ENCODE assay signal across 1 cellular context in the genomic region with DNA sequence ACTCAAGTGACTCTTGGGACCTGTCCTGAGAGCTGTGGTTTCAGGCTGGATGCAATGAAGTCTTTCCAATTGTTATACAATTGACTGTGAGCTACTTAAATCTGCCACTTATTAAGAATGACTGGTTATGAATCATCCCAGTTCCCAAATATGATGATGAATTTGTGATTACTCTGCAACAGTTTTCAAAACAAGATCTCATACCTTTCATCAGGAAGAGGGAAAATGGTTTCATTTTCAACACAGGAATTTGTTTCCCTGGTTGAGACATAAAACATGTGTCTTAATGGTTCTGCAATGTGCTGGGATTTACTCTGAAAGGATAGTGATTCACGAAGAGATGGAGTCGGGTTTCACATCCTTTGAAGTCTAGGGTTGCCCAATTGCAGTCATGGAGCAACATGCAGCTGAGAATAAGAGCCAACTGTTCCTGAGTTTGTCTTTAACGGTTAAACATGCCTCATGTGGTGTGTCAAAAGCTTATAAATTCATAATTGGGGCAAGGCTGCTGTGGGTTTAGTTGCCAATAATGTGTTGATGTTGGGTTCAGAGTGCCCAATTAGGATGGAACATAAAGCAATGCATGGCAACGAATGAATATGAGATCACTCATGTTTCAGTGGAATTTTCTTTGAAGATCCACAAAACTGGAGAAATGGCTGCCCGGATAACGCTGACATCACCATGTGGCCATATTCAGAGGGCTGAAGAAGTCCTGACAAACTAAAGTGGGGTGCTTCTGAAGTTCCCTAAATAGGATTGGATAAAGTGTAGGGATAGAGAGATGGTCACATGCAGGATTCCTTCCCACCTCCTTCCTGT.
TF ChIP-seq lines count a peak whose summit lies in the region.

No MANE protein-coding gene starts in this region.

TF ChIP-seq in HEK293, 187 proteins besides CTCF, POLR2A, EP300 and RAD21 (continued from another document):
- TF ChIP-seq, protein P1, sequence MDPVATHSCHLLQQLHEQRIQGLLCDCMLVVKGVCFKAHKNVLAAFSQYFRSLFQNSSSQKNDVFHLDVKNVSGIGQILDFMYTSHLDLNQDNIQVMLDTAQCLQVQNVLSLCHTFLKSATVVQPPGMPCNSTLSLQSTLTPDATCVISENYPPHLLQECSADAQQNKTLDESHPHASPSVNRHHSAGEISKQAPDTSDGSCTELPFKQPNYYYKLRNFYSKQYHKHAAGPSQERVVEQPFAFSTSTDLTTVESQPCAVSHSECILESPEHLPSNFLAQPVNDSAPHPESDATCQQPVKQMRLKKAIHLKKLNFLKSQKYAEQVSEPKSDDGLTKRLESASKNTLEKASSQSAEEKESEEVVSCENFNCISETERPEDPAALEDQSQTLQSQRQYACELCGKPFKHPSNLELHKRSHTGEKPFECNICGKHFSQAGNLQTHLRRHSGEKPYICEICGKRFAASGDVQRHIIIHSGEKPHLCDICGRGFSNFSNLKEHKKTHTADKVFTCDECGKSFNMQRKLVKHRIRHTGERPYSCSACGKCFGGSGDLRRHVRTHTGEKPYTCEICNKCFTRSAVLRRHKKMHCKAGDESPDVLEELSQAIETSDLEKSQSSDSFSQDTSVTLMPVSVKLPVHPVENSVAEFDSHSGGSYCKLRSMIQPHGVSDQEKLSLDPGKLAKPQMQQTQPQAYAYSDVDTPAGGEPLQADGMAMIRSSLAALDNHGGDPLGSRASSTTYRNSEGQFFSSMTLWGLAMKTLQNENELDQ (tag by site-specific recombination; IDR thresholded peaks at IDR 0.05; ENCODE audit: low read depth): no peak
- TF ChIP-seq, protein P2, sequence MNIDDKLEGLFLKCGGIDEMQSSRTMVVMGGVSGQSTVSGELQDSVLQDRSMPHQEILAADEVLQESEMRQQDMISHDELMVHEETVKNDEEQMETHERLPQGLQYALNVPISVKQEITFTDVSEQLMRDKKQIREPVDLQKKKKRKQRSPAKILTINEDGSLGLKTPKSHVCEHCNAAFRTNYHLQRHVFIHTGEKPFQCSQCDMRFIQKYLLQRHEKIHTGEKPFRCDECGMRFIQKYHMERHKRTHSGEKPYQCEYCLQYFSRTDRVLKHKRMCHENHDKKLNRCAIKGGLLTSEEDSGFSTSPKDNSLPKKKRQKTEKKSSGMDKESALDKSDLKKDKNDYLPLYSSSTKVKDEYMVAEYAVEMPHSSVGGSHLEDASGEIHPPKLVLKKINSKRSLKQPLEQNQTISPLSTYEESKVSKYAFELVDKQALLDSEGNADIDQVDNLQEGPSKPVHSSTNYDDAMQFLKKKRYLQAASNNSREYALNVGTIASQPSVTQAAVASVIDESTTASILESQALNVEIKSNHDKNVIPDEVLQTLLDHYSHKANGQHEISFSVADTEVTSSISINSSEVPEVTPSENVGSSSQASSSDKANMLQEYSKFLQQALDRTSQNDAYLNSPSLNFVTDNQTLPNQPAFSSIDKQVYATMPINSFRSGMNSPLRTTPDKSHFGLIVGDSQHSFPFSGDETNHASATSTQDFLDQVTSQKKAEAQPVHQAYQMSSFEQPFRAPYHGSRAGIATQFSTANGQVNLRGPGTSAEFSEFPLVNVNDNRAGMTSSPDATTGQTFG (tag by site-specific recombination; IDR thresholded peaks at IDR 0.05; ENCODE audit: borderline replicate concordance): no peak
- TF ChIP-seq ZNF654 (tag by site-specific recombination; IDR thresholded peaks at IDR 0.05; ENCODE audit: low read depth) (no peak), ZNF837 (tag by site-specific recombination; IDR thresholded peaks at IDR 0.05) (no peak), ZNF629 (tag by site-specific recombination; IDR thresholded peaks at IDR 0.05) (peak; percentile 62), SP2 (tag by site-specific recombination; IDR thresholded peaks at IDR 0.05) (no peak), ZEB2 (tag by site-specific recombination; IDR thresholded peaks at IDR 0.05) (peak; percentile 68), OSR2 (tag by site-specific recombination; IDR thresholded peaks at IDR 0.05) (peak; percentile 27; the same call in 1 of the 2 replicates), ZNF2 (tag by site-specific recombination; IDR thresholded peaks at IDR 0.05) (0 out of 2 replicates have a peak, but pooled peaks have one; percentile 29), ZNF184 (tag by site-specific recombination; IDR thresholded peaks at IDR 0.05) (peak; percentile 66), ZFP37 (tag by site-specific recombination; IDR thresholded peaks at IDR 0.05) (0 out of 2 replicates have a peak, but pooled peaks have one; percentile 25), ZNF175 (tag by site-specific recombination; IDR thresholded peaks at IDR 0.05) (no peak), ZNF394 (tag by site-specific recombination; IDR thresholded peaks at IDR 0.05; ENCODE audit: borderline replicate concordance) (0 out of 2 replicates have a peak, but pooled peaks have one; percentile 31), SP3 (tag by site-specific recombination; IDR thresholded peaks at IDR 0.05) (no peak; the same call in 1 of the 2 replicates)
- TF ChIP-seq, protein P3, sequence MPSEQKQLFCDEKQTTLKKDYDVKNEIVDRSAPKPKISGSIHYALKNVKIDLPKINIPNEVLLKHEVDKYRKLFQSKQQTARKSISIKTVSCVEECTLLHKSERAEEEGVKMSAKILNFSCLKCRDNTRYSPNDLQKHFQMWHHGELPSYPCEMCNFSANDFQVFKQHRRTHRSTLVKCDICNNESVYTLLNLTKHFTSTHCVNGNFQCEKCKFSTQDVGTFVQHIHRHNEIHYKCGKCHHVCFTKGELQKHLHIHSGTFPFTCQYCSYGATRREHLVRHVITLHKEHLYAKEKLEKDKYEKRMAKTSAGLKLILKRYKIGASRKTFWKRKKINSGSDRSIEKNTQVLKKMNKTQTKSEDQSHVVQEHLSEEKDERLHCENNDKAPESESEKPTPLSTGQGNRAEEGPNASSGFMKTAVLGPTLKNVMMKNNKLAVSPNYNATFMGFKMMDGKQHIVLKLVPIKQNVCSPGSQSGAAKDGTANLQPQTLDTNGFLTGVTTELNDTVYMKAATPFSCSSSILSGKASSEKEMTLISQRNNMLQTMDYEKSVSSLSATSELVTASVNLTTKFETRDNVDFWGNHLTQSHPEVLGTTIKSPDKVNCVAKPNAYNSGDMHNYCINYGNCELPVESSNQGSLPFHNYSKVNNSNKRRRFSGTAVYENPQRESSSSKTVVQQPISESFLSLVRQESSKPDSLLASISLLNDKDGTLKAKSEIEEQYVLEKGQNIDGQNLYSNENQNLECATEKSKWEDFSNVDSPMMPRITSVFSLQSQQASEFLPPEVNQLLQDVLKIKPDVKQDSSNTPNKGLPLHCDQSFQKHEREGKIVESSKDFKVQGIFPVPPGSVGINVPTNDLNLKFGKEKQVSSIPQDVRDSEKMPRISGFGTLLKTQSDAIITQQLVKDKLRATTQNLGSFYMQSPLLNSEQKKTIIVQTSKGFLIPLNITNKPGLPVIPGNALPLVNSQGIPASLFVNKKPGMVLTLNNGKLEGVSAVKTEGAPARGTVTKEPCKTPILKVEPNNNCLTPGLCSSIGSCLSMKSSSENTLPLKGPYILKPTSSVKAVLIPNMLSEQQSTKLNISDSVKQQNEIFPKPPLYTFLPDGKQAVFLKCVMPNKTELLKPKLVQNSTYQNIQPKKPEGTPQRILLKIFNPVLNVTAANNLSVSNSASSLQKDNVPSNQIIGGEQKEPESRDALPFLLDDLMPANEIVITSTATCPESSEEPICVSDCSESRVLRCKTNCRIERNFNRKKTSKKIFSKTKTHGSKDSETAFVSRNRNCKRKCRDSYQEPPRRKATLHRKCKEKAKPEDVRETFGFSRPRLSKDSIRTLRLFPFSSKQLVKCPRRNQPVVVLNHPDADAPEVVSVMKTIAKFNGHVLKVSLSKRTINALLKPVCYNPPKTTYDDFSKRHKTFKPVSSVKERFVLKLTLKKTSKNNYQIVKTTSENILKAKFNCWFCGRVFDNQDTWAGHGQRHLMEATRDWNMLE (tag by site-specific recombination; conservative IDR thresholded peaks at IDR 0.05; ENCODE audit: low read depth): peak; percentile 29
- TF ChIP-seq, protein P4, sequence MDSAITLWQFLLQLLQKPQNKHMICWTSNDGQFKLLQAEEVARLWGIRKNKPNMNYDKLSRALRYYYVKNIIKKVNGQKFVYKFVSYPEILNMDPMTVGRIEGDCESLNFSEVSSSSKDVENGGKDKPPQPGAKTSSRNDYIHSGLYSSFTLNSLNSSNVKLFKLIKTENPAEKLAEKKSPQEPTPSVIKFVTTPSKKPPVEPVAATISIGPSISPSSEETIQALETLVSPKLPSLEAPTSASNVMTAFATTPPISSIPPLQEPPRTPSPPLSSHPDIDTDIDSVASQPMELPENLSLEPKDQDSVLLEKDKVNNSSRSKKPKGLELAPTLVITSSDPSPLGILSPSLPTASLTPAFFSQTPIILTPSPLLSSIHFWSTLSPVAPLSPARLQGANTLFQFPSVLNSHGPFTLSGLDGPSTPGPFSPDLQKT (IDR thresholded peaks at IDR 0.05; ENCODE audit: borderline replicate concordance, low read depth, low read length): no peak
- TF ChIP-seq, protein P5, sequence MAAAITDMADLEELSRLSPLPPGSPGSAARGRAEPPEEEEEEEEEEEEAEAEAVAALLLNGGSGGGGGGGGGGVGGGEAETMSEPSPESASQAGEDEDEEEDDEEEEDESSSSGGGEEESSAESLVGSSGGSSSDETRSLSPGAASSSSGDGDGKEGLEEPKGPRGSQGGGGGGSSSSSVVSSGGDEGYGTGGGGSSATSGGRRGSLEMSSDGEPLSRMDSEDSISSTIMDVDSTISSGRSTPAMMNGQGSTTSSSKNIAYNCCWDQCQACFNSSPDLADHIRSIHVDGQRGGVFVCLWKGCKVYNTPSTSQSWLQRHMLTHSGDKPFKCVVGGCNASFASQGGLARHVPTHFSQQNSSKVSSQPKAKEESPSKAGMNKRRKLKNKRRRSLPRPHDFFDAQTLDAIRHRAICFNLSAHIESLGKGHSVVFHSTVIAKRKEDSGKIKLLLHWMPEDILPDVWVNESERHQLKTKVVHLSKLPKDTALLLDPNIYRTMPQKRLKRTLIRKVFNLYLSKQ (tag by site-specific recombination; IDR thresholded peaks at IDR 0.05; ENCODE audit: borderline replicate concordance): no peak
- TF ChIP-seq, protein P6, sequence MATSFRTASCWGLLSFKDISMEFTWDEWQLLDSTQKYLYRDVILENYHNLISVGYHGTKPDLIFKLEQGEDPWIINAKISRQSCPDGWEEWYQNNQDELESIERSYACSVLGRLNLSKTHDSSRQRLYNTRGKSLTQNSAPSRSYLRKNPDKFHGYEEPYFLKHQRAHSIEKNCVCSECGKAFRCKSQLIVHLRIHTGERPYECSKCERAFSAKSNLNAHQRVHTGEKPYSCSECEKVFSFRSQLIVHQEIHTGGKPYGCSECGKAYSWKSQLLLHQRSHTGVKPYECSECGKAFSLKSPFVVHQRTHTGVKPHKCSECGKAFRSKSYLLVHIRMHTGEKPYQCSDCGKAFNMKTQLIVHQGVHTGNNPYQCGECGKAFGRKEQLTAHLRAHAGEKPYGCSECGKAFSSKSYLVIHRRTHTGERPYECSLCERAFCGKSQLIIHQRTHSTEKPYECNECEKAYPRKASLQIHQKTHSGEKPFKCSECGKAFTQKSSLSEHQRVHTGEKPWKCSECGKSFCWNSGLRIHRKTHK (tag by site-specific recombination; IDR thresholded peaks at IDR 0.05): no peak
- TF ChIP-seq, protein P7, sequence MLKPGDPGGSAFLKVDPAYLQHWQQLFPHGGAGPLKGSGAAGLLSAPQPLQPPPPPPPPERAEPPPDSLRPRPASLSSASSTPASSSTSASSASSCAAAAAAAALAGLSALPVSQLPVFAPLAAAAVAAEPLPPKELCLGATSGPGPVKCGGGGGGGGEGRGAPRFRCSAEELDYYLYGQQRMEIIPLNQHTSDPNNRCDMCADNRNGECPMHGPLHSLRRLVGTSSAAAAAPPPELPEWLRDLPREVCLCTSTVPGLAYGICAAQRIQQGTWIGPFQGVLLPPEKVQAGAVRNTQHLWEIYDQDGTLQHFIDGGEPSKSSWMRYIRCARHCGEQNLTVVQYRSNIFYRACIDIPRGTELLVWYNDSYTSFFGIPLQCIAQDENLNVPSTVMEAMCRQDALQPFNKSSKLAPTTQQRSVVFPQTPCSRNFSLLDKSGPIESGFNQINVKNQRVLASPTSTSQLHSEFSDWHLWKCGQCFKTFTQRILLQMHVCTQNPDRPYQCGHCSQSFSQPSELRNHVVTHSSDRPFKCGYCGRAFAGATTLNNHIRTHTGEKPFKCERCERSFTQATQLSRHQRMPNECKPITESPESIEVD (tag by site-specific recombination; IDR thresholded peaks at IDR 0.05): peak; percentile 42; the same call in 1 of the 2 replicates
- TF ChIP-seq, protein P8, sequence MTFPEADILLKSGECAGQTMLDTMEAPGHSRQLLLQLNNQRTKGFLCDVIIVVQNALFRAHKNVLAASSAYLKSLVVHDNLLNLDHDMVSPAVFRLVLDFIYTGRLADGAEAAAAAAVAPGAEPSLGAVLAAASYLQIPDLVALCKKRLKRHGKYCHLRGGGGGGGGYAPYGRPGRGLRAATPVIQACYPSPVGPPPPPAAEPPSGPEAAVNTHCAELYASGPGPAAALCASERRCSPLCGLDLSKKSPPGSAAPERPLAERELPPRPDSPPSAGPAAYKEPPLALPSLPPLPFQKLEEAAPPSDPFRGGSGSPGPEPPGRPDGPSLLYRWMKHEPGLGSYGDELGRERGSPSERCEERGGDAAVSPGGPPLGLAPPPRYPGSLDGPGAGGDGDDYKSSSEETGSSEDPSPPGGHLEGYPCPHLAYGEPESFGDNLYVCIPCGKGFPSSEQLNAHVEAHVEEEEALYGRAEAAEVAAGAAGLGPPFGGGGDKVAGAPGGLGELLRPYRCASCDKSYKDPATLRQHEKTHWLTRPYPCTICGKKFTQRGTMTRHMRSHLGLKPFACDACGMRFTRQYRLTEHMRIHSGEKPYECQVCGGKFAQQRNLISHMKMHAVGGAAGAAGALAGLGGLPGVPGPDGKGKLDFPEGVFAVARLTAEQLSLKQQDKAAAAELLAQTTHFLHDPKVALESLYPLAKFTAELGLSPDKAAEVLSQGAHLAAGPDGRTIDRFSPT (tag by site-specific recombination; IDR thresholded peaks at IDR 0.05): peak; percentile 21; the same call in 1 of the 2 replicates
- TF ChIP-seq, protein P9, sequence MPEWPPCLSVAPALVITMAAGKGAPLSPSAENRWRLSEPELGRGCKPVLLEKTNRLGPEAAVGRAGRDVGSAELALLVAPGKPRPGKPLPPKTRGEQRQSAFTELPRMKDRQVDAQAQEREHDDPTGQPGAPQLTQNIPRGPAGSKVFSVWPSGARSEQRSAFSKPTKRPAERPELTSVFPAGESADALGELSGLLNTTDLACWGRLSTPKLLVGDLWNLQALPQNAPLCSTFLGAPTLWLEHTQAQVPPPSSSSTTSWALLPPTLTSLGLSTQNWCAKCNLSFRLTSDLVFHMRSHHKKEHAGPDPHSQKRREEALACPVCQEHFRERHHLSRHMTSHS (tag by site-specific recombination; IDR thresholded peaks at IDR 0.05): no peak
TF ChIP-seq in HEK293: peak in this region for 26.
